In genomic region chr15:36643551-36643950, GRCh38 we compare ENCODE assay signal across 15 cellular contexts.
A peak's percentile ranks its signal among the peaks of the same experiment; 100 is the strongest.
DNase-seq lines count a peak whose midpoint lies in the region; ATAC-seq and TF ChIP-seq lines count a peak whose summit lies in the region.
"Had no signal": no experiment of that assay in that cellular context is flagged by ENCODE, and none has a peak within 500 bp of the region (broad histone marks: within the 10 kb centered on the region; RNA-seq: fewer than 3 reads in every experiment).

No MANE protein-coding gene starts in this region.

- no peaks in the 10 kb centered on the region for H3K27me3 ChIP-seq in smooth muscle cell (ENCODE audit: low read depth)
- H3K27me3 ChIP-seq: BLaER1 treated with 17β-estradiol and CSF1 and Interleukin-3, amounts not matched to agents 10 nM and 100 nM; upper lobe of left lung had no signal

- H3K4me2 ChIP-seq in smooth muscle cell = no peak overlapping the region
- H3K4me2 ChIP-seq: BLaER1 treated with 17β-estradiol and CSF1 and Interleukin-3, amounts not matched to agents 10 nM and 100 nM had no signal

- DNase-seq in NCI-H146 (lab: John Stamatoyannopoulos, UW) (peak; percentile 29), NCI-H146 treated with DMSO at 0.1 percent for 48 hours (lab: John Stamatoyannopoulos, UW; ENCODE audit: unreplicated experiment) (no peak), RPMI7951 (ENCODE audit: low read depth) (peak; percentile 4), epithelial cell of esophagus (ENCODE audit: low read depth) (peak; percentile 80), smooth muscle cell (lab: John Stamatoyannopoulos, UW; ENCODE audit: unreplicated experiment) (no peak), activated gamma-delta T cell treated with Interleukin-2 at 50 U/mL for 16 hours (no peak)
- no peak for DNase-seq in activated naive CD4-positive, alpha-beta T cell (lab: John Stamatoyannopoulos, UW)
- DNase-seq: activated CD4-positive, alpha-beta T cell treated with anti-CD3 and anti-CD28 coated beads, Interleukin-2, amount 50 U/mL, for 1 hour; effector memory CD4-positive, alpha-beta T cell; left cardiac atrium; midbrain; stimulated activated naive CD4-positive, alpha-beta T cell; upper lobe of left lung had no signal

- no peak overlapping the region for H3K4me3 ChIP-seq in epithelial cell of esophagus (ENCODE audit: low read length)
- H3K4me3 ChIP-seq in smooth muscle cell = no peak overlapping the region
- H3K4me3 ChIP-seq: BLaER1 treated with 17β-estradiol and CSF1 and Interleukin-3, amounts not matched to agents 10 nM and 100 nM; upper lobe of left lung had no signal

- H3K79me2 ChIP-seq in smooth muscle cell (ENCODE audit: low read depth) = peaks cover 19% of the 10 kb centered on the region

- H3K36me3 ChIP-seq in smooth muscle cell (ENCODE audit: low read depth) = no peaks in the 10 kb centered on the region
- H3K36me3 ChIP-seq: BLaER1 treated with 17β-estradiol and CSF1 and Interleukin-3, amounts not matched to agents 10 nM and 100 nM; upper lobe of left lung had no signal

- no peak overlapping the region for H2AFZ ChIP-seq in smooth muscle cell (ENCODE audit: low read depth)

- peaks cover 8% of the 10 kb centered on the region for H3K4me1 ChIP-seq in smooth muscle cell (ENCODE audit: low read depth)
- H3K4me1 ChIP-seq: BLaER1 treated with 17β-estradiol and CSF1 and Interleukin-3, amounts not matched to agents 10 nM and 100 nM; upper lobe of left lung had no signal

- no peak overlapping the region for H3K9ac ChIP-seq in smooth muscle cell (ENCODE audit: low read depth)
- H3K9ac ChIP-seq: BLaER1 treated with 17β-estradiol and CSF1 and Interleukin-3, amounts not matched to agents 10 nM and 100 nM had no signal

- no peaks in the 10 kb centered on the region for H4K20me1 ChIP-seq in smooth muscle cell (ENCODE audit: low read depth)
- H4K20me1 ChIP-seq: BLaER1 treated with 17β-estradiol and CSF1 and Interleukin-3, amounts not matched to agents 10 nM and 100 nM had no signal

- no peak for TF ChIP-seq CTCF in epithelial cell of esophagus (IDR thresholded peaks at IDR 0.05; ENCODE audit: insufficient read depth, low read depth, low read length, missing control alignments)
- no peak for TF ChIP-seq CTCF in smooth muscle cell (IDR thresholded peaks at IDR 0.05; ENCODE audit: borderline replicate concordance, insufficient read depth, poor library complexity, severe bottlenecking)

- H3K9me3 ChIP-seq in smooth muscle cell (replicated peaks; ENCODE audit: low read depth) = no peaks in the 10 kb centered on the region
- H3K9me3 ChIP-seq: BLaER1 treated with 17β-estradiol and CSF1 and Interleukin-3, amounts not matched to agents 10 nM and 100 nM; upper lobe of left lung had no signal

- WGBS in smooth muscle cell (ENCODE audit: low lambda C conversion rate) = 52% methylated on average over 3 of the region's 3 CpGs

- H3F3A ChIP-seq in smooth muscle cell (ENCODE audit: low read depth) = peaks cover 4% of the 10 kb centered on the region

- ATAC-seq in HG02798 (IDR thresholded peaks at IDR 0.05; ENCODE audit: poor library complexity, unreplicated experiment) = no peak
- ATAC-seq: left cardiac atrium had no signal

- peak overlapping the region; percentile 29 for H3K27ac ChIP-seq in smooth muscle cell (ENCODE audit: low read depth)
- H3K27ac ChIP-seq: BLaER1 treated with 17β-estradiol and CSF1 and Interleukin-3, amounts not matched to agents 10 nM and 100 nM; upper lobe of left lung had no signal

Comparison
In these comparisons a context has a peak if more than half of its experiments do, and no peak if none do; other contexts are left out.
1. DNase-seq: peak in NCI-H146 (single experiment), RPMI7951 (single experiment) and epithelial cell of esophagus (single experiment); none in NCI-H146 treated with DMSO at 0.1 percent for 48 hours (single experiment), smooth muscle cell (single experiment), activated naive CD4-positive, alpha-beta T cell (0 of 4) and activated gamma-delta T cell treated with Interleukin-2 at 50 U/mL for 16 hours (single experiment).